Comparison of ENCODE assay signal across 28 cellular contexts in genomic region chr7:147885906-147886305, GRCh38.
"Had no signal": no experiment of that assay in that cellular context is flagged by ENCODE, and none has a peak within 500 bp of the region (broad histone marks: within the 10 kb centered on the region; RNA-seq: fewer than 3 reads in every experiment).

No MANE protein-coding gene starts in this region.

- H3K36me3 ChIP-seq: breast epithelium, SJSA1 had no signal

- H3K4me3 Mint-ChIP-seq: activated CD8-positive, alpha-beta T cell treated with anti-CD3 and anti-CD28 coated beads, Interleukin-2, amount 10 ng/mL, durations not matched to agents 7 days and 5 days; activated naive CD4-positive, alpha-beta T cell treated with anti-CD3 and anti-CD28 coated beads, Interleukin-2, amount 50 U/mL, for 24 hours; T-helper 2 cell treated with Interferon-gamma antibody and Interleukin-4, amounts not matched to agents 5 μg/mL and 100 μg/mL, for 36 hours; WTC11 had no signal

- H3K36me3 Mint-ChIP-seq: activated naive CD4-positive, alpha-beta T cell treated with anti-CD3 and anti-CD28 coated beads, Interleukin-2, amount 50 U/mL, for 24 hours; WTC11 had no signal

- H3K27ac Mint-ChIP-seq: activated CD8-positive, alpha-beta T cell treated with anti-CD3 and anti-CD28 coated beads, Interleukin-2, amount 10 ng/mL, durations not matched to agents 7 days and 5 days; activated naive CD4-positive, alpha-beta T cell treated with anti-CD3 and anti-CD28 coated beads, Interleukin-2, amount 50 U/mL, for 24 hours; T-helper 2 cell treated with Interferon-gamma antibody and Interleukin-4, amounts not matched to agents 5 μg/mL and 100 μg/mL, for 36 hours; WTC11 had no signal

- H3K4me3 ChIP-seq: breast epithelium, SJSA1 had no signal

- ATAC-seq: activated CD8-positive, alpha-beta T cell treated with anti-CD3 and anti-CD28 coated beads, Interleukin-2, amount 10 ng/mL, durations not matched to agents 7 days and 5 days; Panc1; SK-N-SH treated with all-trans-retinoic acid at 6 μM for 48 hours; WTC11 had no signal

- H3K9me3 Mint-ChIP-seq: T-helper 2 cell treated with Interferon-gamma antibody and Interleukin-4, amounts not matched to agents 5 μg/mL and 100 μg/mL, for 36 hours; WTC11 had no signal

- H3K9me3 ChIP-seq: breast epithelium, SJSA1 had no signal

- H3K4me1 ChIP-seq: breast epithelium, SJSA1 had no signal

- H3K27me3 ChIP-seq: breast epithelium, SJSA1 had no signal

- DNase-seq: activated CD4-positive, alpha-beta T cell treated with anti-CD3 and anti-CD28 coated beads for 48 hours; activated CD4-positive, alpha-beta T cell treated with anti-CD3 and anti-CD28 coated beads, Interleukin-2, amount 50 U/mL, for 4 hours; activated CD4-positive, CD25-positive, alpha-beta regulatory T cell treated with anti-CD3 and anti-CD28 coated beads, Interleukin-2, amount 50 U/mL, for 72 hours; activated CD8-positive, alpha-beta memory T cell treated with anti-CD3 and anti-CD28 coated beads, Interleukin-2, amount 50 U/mL, for 48 hours; activated CD8-positive, alpha-beta T cell treated with anti-CD3 and anti-CD28 coated beads, Interleukin-2, amount 10 ng/mL, durations not matched to agents 7 days and 5 days; activated naive CD4-positive, alpha-beta T cell; activated T-cell treated with anti-CD3 and anti-CD28 coated beads, Interleukin-2, amount 50 U/mL, for 1 hour; aorta; caudate nucleus; Kasumi-1; KBM-7; NCI-H1105 treated with DMSO at 0.1 percent for 48 hours; NCI-H1436 treated with DMSO at 0.1 percent for 48 hours; NCI-H187; NCI-H2081; NCI-H510A treated with DMSO at 0.1 percent for 48 hours; NCI-H69; NK-92 treated with Interleukin-12 subunit alpha and Interleukin-12 subunit beta, amount 100 ng/mL, for 24 hours; Right ventricle myocardium superior; SW 1271 had no signal

- H3K27ac ChIP-seq: breast epithelium, RWPE1, SJSA1 had no signal

- H3K4me1 Mint-ChIP-seq: activated naive CD4-positive, alpha-beta T cell treated with anti-CD3 and anti-CD28 coated beads, Interleukin-2, amount 50 U/mL, for 24 hours; WTC11 had no signal
